In genomic region chr4:74039065-74039763, GRCh38 we compare ENCODE assay signal across 8 cellular contexts. TPM values are rescaled to one million over a fixed set of nuclear protein-coding genes. Genes with fewer than 3 reads are reported as not detected.
DNase-seq lines count a peak whose midpoint lies in the region; ATAC-seq and TF ChIP-seq lines count a peak whose summit lies in the region.

No MANE protein-coding gene starts in this region.

- peaks cover 16% of the 10 kb centered on the region for H3K27me3 ChIP-seq in left ventricle myocardium inferior (ENCODE audit: low read depth)

- TF ChIP-seq CTCF in activated B cell treated with CpG ODN at 0.5 μM for 24 hours (IDR thresholded peaks at IDR 0.05) = no peak
- no peak for TF ChIP-seq CTCF in left ventricle myocardium inferior (IDR thresholded peaks at IDR 0.05; ENCODE audit: borderline replicate concordance)

- H3K9me3 ChIP-seq in left ventricle myocardium inferior (replicated peaks) = no peaks in the 10 kb centered on the region

- peaks cover 30% of the 10 kb centered on the region for H3K4me1 ChIP-seq in left ventricle myocardium inferior

- DNase-seq in activated CD8-positive, alpha-beta memory T cell treated with anti-CD3 and anti-CD28 coated beads, Interleukin-2, amount 10 ng/mL, durations not matched to agents 7 days and 5 days = no peak
- no peak for DNase-seq in activated CD8-positive, alpha-beta memory T cell treated with anti-CD3 and anti-CD28 coated beads for 24 hours
- no peak for DNase-seq in activated B cell treated with CpG ODN at 0.5 μM for 24 hours
- DNase-seq in left ventricle myocardium inferior = no peak
- no peak for DNase-seq in sciatic nerve (ENCODE audit: low spot score)
- DNase-seq in NCI-H1930 (lab: John Stamatoyannopoulos, UW) = no peak

- CTCF ChIA-PET in activated CD8-positive, alpha-beta memory T cell treated with anti-CD3 and anti-CD28 coated beads, Interleukin-2, amount 10 ng/mL, durations not matched to agents 7 days and 5 days (lab: Charles Lee) = no interaction called here
- CTCF ChIA-PET in activated B cell treated with CpG ODN at 0.5 μM for 24 hours (lab: Charles Lee) = no interaction called here

- peak overlapping the region; percentile 46 for H3K4me3 Mint-ChIP-seq in activated CD8-positive, alpha-beta memory T cell treated with anti-CD3 and anti-CD28 coated beads, Interleukin-2, amount 10 ng/mL, durations not matched to agents 7 days and 5 days
- peak overlapping the region; percentile 70 for H3K4me3 Mint-ChIP-seq in activated B cell treated with CpG ODN at 0.5 μM for 24 hours

- H3K9me3 Mint-ChIP-seq in activated CD8-positive, alpha-beta memory T cell treated with anti-CD3 and anti-CD28 coated beads, Interleukin-2, amount 10 ng/mL, durations not matched to agents 7 days and 5 days (ENCODE audit: low read depth) = no peaks in the 10 kb centered on the region
- no peaks in the 10 kb centered on the region for H3K9me3 Mint-ChIP-seq in activated B cell treated with CpG ODN at 0.5 μM for 24 hours

- H3K27me3 Mint-ChIP-seq in activated CD8-positive, alpha-beta memory T cell treated with anti-CD3 and anti-CD28 coated beads, Interleukin-2, amount 10 ng/mL, durations not matched to agents 7 days and 5 days = peaks cover 53% of the 10 kb centered on the region
- H3K27me3 Mint-ChIP-seq in activated B cell treated with CpG ODN at 0.5 μM for 24 hours = peaks cover 39% of the 10 kb centered on the region

- H3K4me1 Mint-ChIP-seq in activated CD8-positive, alpha-beta memory T cell treated with anti-CD3 and anti-CD28 coated beads, Interleukin-2, amount 10 ng/mL, durations not matched to agents 7 days and 5 days = peaks cover 6% of the 10 kb centered on the region
- H3K4me1 Mint-ChIP-seq in activated B cell treated with CpG ODN at 0.5 μM for 24 hours = peaks cover 17% of the 10 kb centered on the region

- no peaks in the 10 kb centered on the region for H3K36me3 Mint-ChIP-seq in activated CD8-positive, alpha-beta memory T cell treated with anti-CD3 and anti-CD28 coated beads, Interleukin-2, amount 10 ng/mL, durations not matched to agents 7 days and 5 days
- no peaks in the 10 kb centered on the region for H3K36me3 Mint-ChIP-seq in activated B cell treated with CpG ODN at 0.5 μM for 24 hours (ENCODE audit: low read depth)

- H3K27ac Mint-ChIP-seq in activated CD8-positive, alpha-beta memory T cell treated with anti-CD3 and anti-CD28 coated beads, Interleukin-2, amount 10 ng/mL, durations not matched to agents 7 days and 5 days = no peak overlapping the region
- no peak overlapping the region for H3K27ac Mint-ChIP-seq in activated B cell treated with CpG ODN at 0.5 μM for 24 hours

- no peaks in the 10 kb centered on the region for H3K36me3 ChIP-seq in left ventricle myocardium inferior

- H3K27ac ChIP-seq in left ventricle myocardium inferior (replicated peaks) = peak overlapping the region; percentile 83

- POLR2A ChIA-PET in activated B cell treated with CpG ODN at 0.5 μM for 24 hours (lab: Charles Lee) = no interaction called here

- H3K4me3 ChIP-seq in left ventricle myocardium inferior = peak overlapping the region; percentile 71

- intact Hi-C loops in activated B cell treated with CpG ODN at 0.5 μM for 24 hours (cut with micrococcal nuclease) = no loop called here
- intact Hi-C loops in left ventricle myocardium inferior (cut with micrococcal nuclease) = no loop called here
- intact Hi-C loops in sciatic nerve (cut with DNase I) = no loop called here

- ATAC-seq in activated CD8-positive, alpha-beta memory T cell treated with anti-CD3 and anti-CD28 coated beads, Interleukin-2, amount 10 ng/mL, durations not matched to agents 7 days and 5 days = peak; percentile 60
- ATAC-seq in HG02885 (IDR thresholded peaks at IDR 0.05; ENCODE audit: poor library complexity, unreplicated experiment) (peak; percentile 41), activated B cell treated with CpG ODN at 0.5 μM for 24 hours (ENCODE audit: low read depth) (no peak), sciatic nerve (peak; percentile 61), GM18861 (IDR thresholded peaks at IDR 0.05; ENCODE audit: unreplicated experiment) (no peak)

RNA-seq across cellular contexts. Expression of gene CXCL3, which starts 0.7 kb away (rescaled TPM):
- not detected for total RNA-seq in activated CD8-positive, alpha-beta memory T cell treated with anti-CD3 and anti-CD28 coated beads, Interleukin-2, amount 10 ng/mL, durations not matched to agents 7 days and 5 days
- total RNA-seq in activated B cell treated with CpG ODN at 0.5 μM for 24 hours = not detected in 2 replicates
- total RNA-seq in left ventricle myocardium inferior = 0.30 TPM
- total RNA-seq in sciatic nerve = 6.9 TPM

RNA-seq across cellular contexts. Expression of gene CXCL5, which starts 40.7 kb away (rescaled TPM):
- not detected for total RNA-seq in activated CD8-positive, alpha-beta memory T cell treated with anti-CD3 and anti-CD28 coated beads, Interleukin-2, amount 10 ng/mL, durations not matched to agents 7 days and 5 days
- total RNA-seq in activated B cell treated with CpG ODN at 0.5 μM for 24 hours (not detected in 2 replicates), left ventricle myocardium inferior (not detected), sciatic nerve (3.3 TPM)

RNA-seq across cellular contexts. Expression of gene PPBP, which starts 51.2 kb away (rescaled TPM):
- total RNA-seq in activated CD8-positive, alpha-beta memory T cell treated with anti-CD3 and anti-CD28 coated beads, Interleukin-2, amount 10 ng/mL, durations not matched to agents 7 days and 5 days = not detected
- total RNA-seq in activated B cell treated with CpG ODN at 0.5 μM for 24 hours = 0.32 and 0.33 TPM in 2 replicates
- 1.2 TPM for total RNA-seq in left ventricle myocardium inferior
- total RNA-seq in sciatic nerve = 10.9 TPM

RNA-seq across cellular contexts. Expression of gene PF4, which starts 57.4 kb away (rescaled TPM):
- total RNA-seq in activated CD8-positive, alpha-beta memory T cell treated with anti-CD3 and anti-CD28 coated beads, Interleukin-2, amount 10 ng/mL, durations not matched to agents 7 days and 5 days = not detected
- total RNA-seq in activated B cell treated with CpG ODN at 0.5 μM for 24 hours = not detected in 2 replicates
- 0.49 TPM for total RNA-seq in left ventricle myocardium inferior
- 2.8 TPM for total RNA-seq in sciatic nerve

RNA-seq across cellular contexts. Expression of gene CXCL2, which starts 59.8 kb away (rescaled TPM):
- total RNA-seq in activated CD8-positive, alpha-beta memory T cell treated with anti-CD3 and anti-CD28 coated beads, Interleukin-2, amount 10 ng/mL, durations not matched to agents 7 days and 5 days = not detected
- total RNA-seq in activated B cell treated with CpG ODN at 0.5 μM for 24 hours = 0.42 and 0.49 TPM in 2 replicates
- 11.3 TPM for total RNA-seq in left ventricle myocardium inferior
- 26.4 TPM for total RNA-seq in sciatic nerve

Comparison
In these comparisons a context has a peak if more than half of its experiments do, and no peak if none do; other contexts are left out.
1. ATAC-seq: peak in activated CD8-positive, alpha-beta memory T cell treated with anti-CD3 and anti-CD28 coated beads, Interleukin-2, amount 10 ng/mL, durations not matched to agents 7 days and 5 days (single experiment), HG02885 (single experiment) and sciatic nerve (single experiment); none in activated B cell treated with CpG ODN at 0.5 μM for 24 hours (single experiment) and GM18861 (single experiment).